ENCODE assay signal across 17 cellular contexts in genomic region chr15:86608461-86608860, GRCh38.
DNase-seq lines count a peak whose midpoint lies in the region; ATAC-seq and TF ChIP-seq lines count a peak whose summit lies in the region.
"Had no signal": no experiment of that assay in that cellular context is flagged by ENCODE, and none has a peak within 500 bp of the region (broad histone marks: within the 10 kb centered on the region; RNA-seq: fewer than 3 reads in every experiment).

No MANE protein-coding gene starts in this region.

- H3K27me3 ChIP-seq in BE2C: no peaks in the 10 kb centered on the region
- peaks cover 0 to 6% of the 10 kb centered on the region in 2 experiments for H3K27me3 ChIP-seq in mesenchymal stem cell (ENCODE audit: control insufficient read depth in 1 of 2, insufficient read depth in 1 of 2, low read length in 2 of 2)
- H3K27me3 ChIP-seq in sigmoid colon: no peaks in the 10 kb centered on the region
- H3K27me3 ChIP-seq: left lung, stomach, uterus had no signal

- in situ Hi-C loops in astrocyte of the cerebellum (cut with HindIII; ENCODE audit: low sequenced_read_pairs): no loop called here

- no peak overlapping the region for H2BK15ac ChIP-seq in mesenchymal stem cell (ENCODE audit: low read depth, poor library complexity, severe bottlenecking)

- WGBS in mesenchymal stem cell: 68% methylated on average over 3 of the region's 3 CpGs
- 34 to 63% methylated on average over 3 of the region's 3 CpGs for WGBS in sigmoid colon, 2 donors

- no peaks in the 10 kb centered on the region for H3K79me1 ChIP-seq in mesenchymal stem cell (replicated peaks; ENCODE audit: low read length, poor library complexity, severe bottlenecking)

- H3K4ac ChIP-seq in mesenchymal stem cell (ENCODE audit: low read depth in 1 of 2, low read length in 2 of 2): peak overlapping the region in 1 of 2 experiments; percentile 46

- H2AFZ ChIP-seq in mesenchymal stem cell (ENCODE audit: low read depth, low read length): no peak overlapping the region

- no peak overlapping the region for H2AK5ac ChIP-seq in mesenchymal stem cell (ENCODE audit: low read length, severe bottlenecking)

- no peak overlapping the region for H3K23ac ChIP-seq in mesenchymal stem cell (ENCODE audit: low read length in 2 of 2)

- TF ChIP-seq CTCF in BE2C (IDR thresholded peaks at IDR 0.05; ENCODE audit: low read depth, low read length) (no peak), astrocyte of the cerebellum (IDR thresholded peaks at IDR 0.05; ENCODE audit: low read depth, low read length, missing control alignments) (no peak), sigmoid colon (IDR thresholded peaks at IDR 0.05) (no peak)

- no peak for ATAC-seq in GM19452 (IDR thresholded peaks at IDR 0.05; ENCODE audit: unreplicated experiment)
- ATAC-seq: left lung; naive thymus-derived CD8-positive, alpha-beta T cell; T-helper 17 cell had no signal

- H2BK120ac ChIP-seq in mesenchymal stem cell (ENCODE audit: low read depth, low read length): no peak overlapping the region

- intact Hi-C loops in sigmoid colon (cut with DNase I): no loop called here

- no peaks in the 10 kb centered on the region for H3K9me3 ChIP-seq in BE2C
- H3K9me3 ChIP-seq in mesenchymal stem cell (ENCODE audit: control insufficient read depth, low read length): no peaks in the 10 kb centered on the region
- no peaks in the 10 kb centered on the region for H3K9me3 ChIP-seq in sigmoid colon
- H3K9me3 ChIP-seq: left lung, stomach, uterus had no signal

- H4K8ac ChIP-seq in mesenchymal stem cell (ENCODE audit: low read length): no peak overlapping the region

- no peak overlapping the region for H2BK5ac ChIP-seq in mesenchymal stem cell (ENCODE audit: low read depth, low read length, poor library complexity, severe bottlenecking)

- H3K4me1 ChIP-seq in BE2C (no peaks in the 10 kb centered on the region), mesenchymal stem cell (ENCODE audit: control insufficient read depth, insufficient read depth, low read depth, low read length) (no peaks in the 10 kb centered on the region), sigmoid colon (no peaks in the 10 kb centered on the region)
- H3K4me1 ChIP-seq: left lung, stomach, uterus had no signal

- no peak for TF ChIP-seq EP300 in sigmoid colon (IDR thresholded peaks at IDR 0.05)

- DNase-seq in BE2C (peak; percentile 12), NCI-H1694 (lab: John Stamatoyannopoulos, UW) (peak; percentile 72), astrocyte of the cerebellum (ENCODE audit: low read depth) (peak; percentile 23), mesenchymal stem cell (peak; percentile 48), COR-L47 (lab: John Stamatoyannopoulos, UW) (no peak), sigmoid colon (no peak)
- no peak for DNase-seq in effector CD4-positive, alpha-beta T cell
- DNase-seq: activated B cell treated with CpG ODN at 0.5 μM for 24 hours; foreskin melanocyte; HCEC 1CT; left lung; naive thymus-derived CD8-positive, alpha-beta T cell; NCI-H2081 treated with DMSO at 0.1 percent for 48 hours; stomach; T-helper 17 cell; uterus had no signal

- H2BK12ac ChIP-seq in mesenchymal stem cell (ENCODE audit: low read length in 2 of 2): no peak overlapping the region

- H3K4me2 ChIP-seq in mesenchymal stem cell (ENCODE audit: low read length, poor library complexity, severe bottlenecking): no peak overlapping the region

- H3K4me3 ChIP-seq in BE2C (ENCODE audit: low read depth, low read length): no peak overlapping the region
- no peak overlapping the region for H3K4me3 ChIP-seq in astrocyte of the cerebellum (ENCODE audit: low read depth, low read length)
- H3K4me3 ChIP-seq in mesenchymal stem cell (ENCODE audit: insufficient read depth in 1 of 2, low read depth in 1 of 2, low read length in 2 of 2): no peak overlapping the region
- no peak overlapping the region for H3K4me3 ChIP-seq in sigmoid colon
- H3K4me3 ChIP-seq: left lung, stomach, uterus had no signal

- no peak overlapping the region for H3K9ac ChIP-seq in mesenchymal stem cell (ENCODE audit: low read length)

- TF ChIP-seq POLR2A in sigmoid colon (IDR thresholded peaks at IDR 0.05): no peak

- peak overlapping the region in 1 of 2 experiments; percentile 73 for H3K18ac ChIP-seq in mesenchymal stem cell (ENCODE audit: low read depth in 1 of 2, low read length in 2 of 2)

- H3K27ac ChIP-seq in mesenchymal stem cell (ENCODE audit: low read length, poor library complexity, severe bottlenecking) (no peak overlapping the region), sigmoid colon (no peak overlapping the region)
- H3K27ac ChIP-seq: left lung, stomach, uterus had no signal

- H4K91ac ChIP-seq in mesenchymal stem cell (ENCODE audit: low read length): no peak overlapping the region

- H3K14ac ChIP-seq in mesenchymal stem cell (ENCODE audit: low read length in 2 of 2): peak overlapping the region in 1 of 2 experiments; percentile 7

- H3K36me3 ChIP-seq in BE2C (no peaks in the 10 kb centered on the region), mesenchymal stem cell (ENCODE audit: control insufficient read depth in 1 of 2, insufficient read depth in 2 of 2, low read depth in 1 of 2, low read length in 2 of 2) (no peaks in the 10 kb centered on the region), sigmoid colon (no peaks in the 10 kb centered on the region)
- H3K36me3 ChIP-seq: left lung, stomach, uterus had no signal

Comparison
In these comparisons a context has a peak if more than half of its experiments do, and no peak if none do; other contexts are left out.
1. DNase-seq: peak in BE2C (single experiment), NCI-H1694 (single experiment), astrocyte of the cerebellum (single experiment) and mesenchymal stem cell (single experiment); none in COR-L47 (single experiment), effector CD4-positive, alpha-beta T cell (single experiment) and sigmoid colon (single experiment).